Comparison of ENCODE assay signal across 1 cellular context in genomic region chr19:13729859-13730258, GRCh38.
TF ChIP-seq lines count a peak whose summit lies in the region.

No MANE protein-coding gene starts in this region.

TF ChIP-seq in HCT116, 20 proteins besides CTCF, POLR2A, EP300 and RAD21 (continued from another document):
- TF ChIP-seq ZBTB33 (IDR thresholded peaks at IDR 0.05; ENCODE audit: extremely low read depth, insufficient replicate concordance, low read length) (no peak), TCF7L2 (IDR thresholded peaks at IDR 0.05; ENCODE audit: borderline replicate concordance, extremely low read depth, insufficient read depth, insufficient read length) (no peak), REST (IDR thresholded peaks at IDR 0.05; ENCODE audit: low read depth) (no peak), MAX (IDR thresholded peaks at IDR 0.05) (no peak), SIN3A (IDR thresholded peaks at IDR 0.05; ENCODE audit: low read depth) (no peak), YY1 (IDR thresholded peaks at IDR 0.05; ENCODE audit: extremely low read depth, insufficient replicate concordance, low read depth, low read length) (no peak), SP1 (IDR thresholded peaks at IDR 0.05; ENCODE audit: low read depth) (no peak)
TF ChIP-seq in HCT116: peak in this region for 0.
